8 cellular contexts compared by ENCODE assay signal in genomic region chr7:91784469-91784868, GRCh38.
A peak's percentile ranks its signal among the peaks of the same experiment; 100 is the strongest.
DNase-seq lines count a peak whose midpoint lies in the region; ATAC-seq and TF ChIP-seq lines count a peak whose summit lies in the region.

No MANE protein-coding gene starts in this region.

- ATAC-seq in activated T-helper 17 cell treated with anti-CD3 and anti-CD28 coated beads, Interleukin-2, amount 50 U/mL, for 72 hours (replicated peaks), result no peak

- H3K9me3 Mint-ChIP-seq in activated T-helper 17 cell treated with anti-CD3 and anti-CD28 coated beads, Interleukin-2, amount 50 U/mL, for 72 hours, result no peaks in the 10 kb centered on the region

- no peaks in the 10 kb centered on the region for H3K9me3 ChIP-seq in vagina

- H3K36me3 ChIP-seq in vagina, result no peaks in the 10 kb centered on the region

- H3K4me1 Mint-ChIP-seq in activated T-helper 17 cell treated with anti-CD3 and anti-CD28 coated beads, Interleukin-2, amount 50 U/mL, for 72 hours, result no peaks in the 10 kb centered on the region

- no peak overlapping the region for H3K4me3 ChIP-seq in vagina

- no peak overlapping the region for H3K4me3 Mint-ChIP-seq in activated T-helper 17 cell treated with anti-CD3 and anti-CD28 coated beads, Interleukin-2, amount 50 U/mL, for 72 hours

- H3K36me3 Mint-ChIP-seq in activated T-helper 17 cell treated with anti-CD3 and anti-CD28 coated beads, Interleukin-2, amount 50 U/mL, for 72 hours (ENCODE audit: low read depth), result no peaks in the 10 kb centered on the region

- TF ChIP-seq CTCF in vagina (IDR thresholded peaks at IDR 0.05), result peak in 2 of 3 experiments; percentile 23 to 51

- in situ Hi-C loops in KBM-7 (cut with MboI; ENCODE audit: low pct_unique_long_range_greater_than_20kb, low sequenced_read_pairs), result no loop called here

- intact Hi-C loops in vagina (cut with DNase I), result no loop called here

- H3K4me1 ChIP-seq in vagina, result no peaks in the 10 kb centered on the region

- no peak overlapping the region for H3K27ac ChIP-seq in vagina

- TF ChIP-seq POLR2A in vagina (IDR thresholded peaks at IDR 0.05), result no peak

- no peak overlapping the region for H3K27ac Mint-ChIP-seq in activated T-helper 17 cell treated with anti-CD3 and anti-CD28 coated beads, Interleukin-2, amount 50 U/mL, for 72 hours

- no peaks in the 10 kb centered on the region for H3K27me3 Mint-ChIP-seq in activated T-helper 17 cell treated with anti-CD3 and anti-CD28 coated beads, Interleukin-2, amount 50 U/mL, for 72 hours

- no peaks in the 10 kb centered on the region for H3K27me3 ChIP-seq in vagina

- DNase-seq in AML-193 (lab: John Stamatoyannopoulos, UW) (peak; percentile 6 to 7), KBM-7 (peak; percentile 9), RPMI8226 (peak; percentile 23), fibroblast of the conjunctiva (ENCODE audit: low read depth) (peak; percentile 58), vagina (ENCODE audit: extremely low spot score in 2 of 2) (no peak), GM19238 (ENCODE audit: insufficient read length, low spot score) (no peak)
- DNase-seq in activated CD4-positive, alpha-beta T cell treated with anti-CD3 and anti-CD28 coated beads, Interleukin-2, amount 50 U/mL, for 1 hour, result no peak

Comparison
In these comparisons a context has a peak if more than half of its experiments do, and no peak if none do; other contexts are left out.
1. DNase-seq: peak in AML-193 (2 of 2), KBM-7 (single experiment), RPMI8226 (single experiment) and fibroblast of the conjunctiva (single experiment); none in vagina (0 of 2), activated CD4-positive, alpha-beta T cell treated with anti-CD3 and anti-CD28 coated beads, Interleukin-2, amount 50 U/mL, for 1 hour (single experiment) and GM19238 (single experiment).